Comparison of ENCODE assay signal across 7 cellular contexts in the genomic region with DNA sequence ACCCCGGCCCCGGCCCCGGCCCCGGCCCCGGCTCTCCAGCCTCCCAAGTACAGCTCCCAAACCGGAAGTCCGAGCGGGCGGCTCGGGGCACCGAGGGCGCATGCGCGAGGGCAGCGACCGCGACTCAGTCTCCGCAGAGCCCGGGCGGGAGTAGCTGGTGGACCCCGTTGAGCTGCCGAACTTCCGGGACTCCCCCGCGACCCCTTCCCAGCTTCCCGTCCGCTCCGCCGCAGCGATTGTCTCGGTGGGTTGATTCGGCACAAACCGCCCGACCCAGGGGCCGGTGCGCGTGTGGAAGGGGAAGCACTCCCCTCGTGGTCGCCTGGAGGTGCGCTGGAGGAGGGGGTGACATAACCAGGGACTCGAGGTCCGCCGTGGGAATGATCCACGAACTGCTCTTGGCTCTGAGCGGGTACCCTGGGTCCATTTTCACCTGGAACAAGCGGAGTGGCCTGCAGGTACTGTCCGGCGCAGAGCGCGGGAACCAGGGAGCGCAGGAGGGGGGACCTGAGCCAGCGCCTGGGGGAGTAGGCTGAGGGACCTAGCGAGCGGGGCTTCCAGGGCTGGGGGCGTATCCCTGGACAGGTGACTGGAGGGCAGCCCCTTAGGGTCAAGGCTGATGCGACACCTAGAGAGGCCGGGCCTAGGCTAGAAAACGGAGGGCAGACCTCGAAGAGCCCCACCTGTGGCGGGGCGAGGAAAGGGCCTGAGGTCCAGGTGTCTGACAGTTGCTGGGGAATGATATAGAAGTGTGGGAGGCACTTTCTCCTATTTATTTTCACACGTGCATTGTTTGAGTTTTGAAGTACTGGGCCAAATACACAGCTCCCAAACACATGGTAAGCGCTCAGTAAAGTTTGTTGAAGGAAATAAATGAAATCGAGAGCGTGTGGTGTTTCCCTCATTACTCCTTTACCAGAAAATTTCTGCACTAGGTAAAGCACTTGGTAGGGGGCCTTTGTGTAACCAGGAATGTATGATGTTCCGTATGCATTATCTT. TPM values are rescaled to one million over a fixed set of nuclear protein-coding genes. Genes with fewer than 3 reads are reported as not detected.
A peak's percentile ranks its signal among the peaks of the same experiment; 100 is the strongest.
DNase-seq lines count a peak whose midpoint lies in the region; ATAC-seq and TF ChIP-seq lines count a peak whose summit lies in the region.

A gene with protein sequence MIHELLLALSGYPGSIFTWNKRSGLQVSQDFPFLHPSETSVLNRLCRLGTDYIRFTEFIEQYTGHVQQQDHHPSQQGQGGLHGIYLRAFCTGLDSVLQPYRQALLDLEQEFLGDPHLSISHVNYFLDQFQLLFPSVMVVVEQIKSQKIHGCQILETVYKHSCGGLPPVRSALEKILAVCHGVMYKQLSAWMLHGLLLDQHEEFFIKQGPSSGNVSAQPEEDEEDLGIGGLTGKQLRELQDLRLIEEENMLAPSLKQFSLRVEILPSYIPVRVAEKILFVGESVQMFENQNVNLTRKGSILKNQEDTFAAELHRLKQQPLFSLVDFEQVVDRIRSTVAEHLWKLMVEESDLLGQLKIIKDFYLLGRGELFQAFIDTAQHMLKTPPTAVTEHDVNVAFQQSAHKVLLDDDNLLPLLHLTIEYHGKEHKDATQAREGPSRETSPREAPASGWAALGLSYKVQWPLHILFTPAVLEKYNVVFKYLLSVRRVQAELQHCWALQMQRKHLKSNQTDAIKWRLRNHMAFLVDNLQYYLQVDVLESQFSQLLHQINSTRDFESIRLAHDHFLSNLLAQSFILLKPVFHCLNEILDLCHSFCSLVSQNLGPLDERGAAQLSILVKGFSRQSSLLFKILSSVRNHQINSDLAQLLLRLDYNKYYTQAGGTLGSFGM (plus strand): TSS at position 127 of the 1,000 bp plus-strand sequence. CDS start 254 bp downstream, at position 381.
Gene ZSCAN29, minus strand, starts transcription at position 69 of the 1,000 bp plus-strand sequence. CDS start 1,130 bp downstream, outside the sequence.

- peak within 1 kb of the TSS; percentile 95 for H3K4me3 Mint-ChIP-seq in MCF 10A (ENCODE audit: unreplicated experiment)

- peaks cover 29% of the 10 kb centered on the region for H3K36me3 Mint-ChIP-seq in MCF 10A (ENCODE audit: insufficient read depth, unreplicated experiment)

- peak; percentile 44 for TF ChIP-seq CTCF in MCF 10A (IDR thresholded peaks at IDR 0.05; ENCODE audit: unreplicated experiment)

- H3K36me3 ChIP-seq in iPS-18a (ENCODE audit: control insufficient read depth, low read depth, low read length) (peaks cover 25% of the 10 kb centered on the region), skeletal muscle tissue (ENCODE audit: control insufficient read depth in 3 of 3, insufficient read depth in 3 of 3, low read length in 3 of 3) (peaks cover 6 to 14% (median 13%) of the 10 kb centered on the region in 3 donors)

- H3K4me1 Mint-ChIP-seq in MCF 10A (ENCODE audit: insufficient read depth, unreplicated experiment), result peaks cover 44% of the 10 kb centered on the region

- no peaks in the 10 kb centered on the region for H3K9me3 Mint-ChIP-seq in MCF 10A (ENCODE audit: unreplicated experiment)

- no peaks in the 10 kb centered on the region for H3K27me3 Mint-ChIP-seq in MCF 10A (ENCODE audit: insufficient read depth, unreplicated experiment)

- H3K4me1 ChIP-seq in iPS-18a (ENCODE audit: control insufficient read depth, low read depth, low read length), result peaks cover 16% of the 10 kb centered on the region
- peaks cover 22 to 28% (median 25%) of the 10 kb centered on the region in 3 donors for H3K4me1 ChIP-seq in skeletal muscle tissue (ENCODE audit: control insufficient read depth in 3 of 3, insufficient read depth in 3 of 3, low read length in 3 of 3)

- DNase-seq in NCI-H2107 treated with DMSO at 0.1 percent for 48 hours (lab: John Stamatoyannopoulos, UW; ENCODE audit: unreplicated experiment) (peak; percentile 14), UCSD-AML1 (lab: John Stamatoyannopoulos, UW; ENCODE audit: unreplicated experiment) (peak; percentile 88), MCF 10A (ENCODE audit: unreplicated experiment) (peak; percentile 76)

- ATAC-seq in GM18502 (IDR thresholded peaks at IDR 0.05; ENCODE audit: poor library complexity, unreplicated experiment) (peak; percentile 74), HG02938 (IDR thresholded peaks at IDR 0.05; ENCODE audit: unreplicated experiment) (peak; percentile 70)

- BruUV-seq in MCF 10A (replicated peaks; lab: Mats Ljungman, UMichigan), result TSS peak; percentile 32

- H3K27ac Mint-ChIP-seq in MCF 10A (ENCODE audit: low read depth, unreplicated experiment), result peak within 1 kb of the TSS; percentile 92

- no peaks in the 10 kb centered on the region for H3K27me3 ChIP-seq in iPS-18a (ENCODE audit: control insufficient read depth, insufficient read depth, low read length)
- H3K27me3 ChIP-seq in skeletal muscle tissue (ENCODE audit: control insufficient read depth in 3 of 3, insufficient read depth in 3 of 3, low read length in 3 of 3), result no peaks in the 10 kb centered on the region

- POLR2A ChIA-PET in MCF 10A (lab: Yijun Ruan, JAX), result interaction anchor here (0.5 to 2.7 kb wide), 20 partner anchors 10 to 917 kb away, joined by 3 to 14 read pairs (median 4); partner anchors contain the start of genes GOLM2, LCMT2, MFAP1 and TP53BP1

- H3K27ac ChIP-seq in iPS-18a (ENCODE audit: low read length) (no peak within 1 kb of the TSS), skeletal muscle tissue (ENCODE audit: low read depth, low read length) (peak within 1 kb of the TSS; percentile 48)

- CTCF ChIA-PET in MCF 10A (lab: Yijun Ruan, JAX), result interaction anchor here (0.6 to 3.4 kb wide), 21 partner anchors 8 to 963 kb away, joined by 3 to 15 read pairs (median 3); no protein-coding TSS in a partner anchor

- H3K4me3 ChIP-seq in iPS-18a (ENCODE audit: low read length), result peak within 1 kb of the TSS; percentile 96
- H3K4me3 ChIP-seq in skeletal muscle tissue (ENCODE audit: low read length in 3 of 3), result peak within 1 kb of the TSS; percentile 91 to 97 (median 97)

- H3K9me3 ChIP-seq in iPS-18a (ENCODE audit: control insufficient read depth, low read depth, low read length), result no peaks in the 10 kb centered on the region
- H3K9me3 ChIP-seq in skeletal muscle tissue (ENCODE audit: control insufficient read depth in 3 of 3, low read length in 3 of 3), result no peaks in the 10 kb centered on the region

- H3K9ac ChIP-seq in iPS-18a (ENCODE audit: low read length) (peak within 1 kb of the TSS; percentile 85), skeletal muscle tissue (ENCODE audit: low read depth in 1 of 3, low read length in 3 of 3) (peak within 1 kb of the TSS; percentile 92)

- intact Hi-C loops in MCF 10A (cut with micrococcal nuclease), result no loop called here

RNA-seq across cellular contexts. Expression of the first gene that starts in this region (rescaled TPM):
- total RNA-seq in MCF 10A (2022) (23.3 and 31.4 TPM in 2 replicates), skeletal muscle tissue (11.5 TPM)

RNA-seq across cellular contexts. Expression of gene ZSCAN29, which starts in this region (rescaled TPM):
- total RNA-seq in MCF 10A (2022) (38.7 and 38.9 TPM in 2 replicates), skeletal muscle tissue (28.7 TPM)

Comparison
In these comparisons a context has a peak if more than half of its experiments do, and no peak if none do; other contexts are left out.
1. DNase-seq: peak in every context shown above with its lines; median percentile 88 in UCSD-AML1; 76 in MCF 10A; 14 in NCI-H2107 treated with DMSO at 0.1 percent for 48 hours.